Comparison of ENCODE assay signal across 7 cellular contexts in genomic region chr5:180649297-180650039, GRCh38. TPM values are rescaled to one million over a fixed set of nuclear protein-coding genes. Genes with fewer than 3 reads are reported as not detected.
DNase-seq lines count a peak whose midpoint lies in the region; ATAC-seq, FAIRE-seq and TF ChIP-seq lines count a peak whose summit lies in the region.

Gene FLT4 (minus strand): TSS chr5:180649600. CDS start chr5:180649545, 55 bp downstream.

- no peak for TF ChIP-seq CTCF in HFFc6 (IDR thresholded peaks at IDR 0.05)

- FAIRE-seq in RCC 7860 (lab: Jason Lieb, UNC), result no peak

- peaks cover 16% of the 10 kb centered on the region for H3K27me3 Mint-ChIP-seq in HFFc6 (ENCODE audit: insufficient read depth)
- peaks cover 14% of the 10 kb centered on the region for H3K27me3 Mint-ChIP-seq in activated naive CD8-positive, alpha-beta T cell treated with anti-CD3 and anti-CD28 coated beads for 36 hours
- peaks cover 74% of the 10 kb centered on the region for H3K27me3 Mint-ChIP-seq in stimulated activated memory B cell treated with anti-CD40 and anti-IgM and Interleukin-4, amounts not matched to agents 10 μg/mL and 1 μg/mL and 100 μg/mL, for 72 hours

- peaks cover 12% of the 10 kb centered on the region; the same call in 1 of the 2 replicates for H3K9me3 Mint-ChIP-seq in HFFc6
- H3K9me3 Mint-ChIP-seq in activated naive CD8-positive, alpha-beta T cell treated with anti-CD3 and anti-CD28 coated beads for 36 hours, result no peaks in the 10 kb centered on the region
- no peaks in the 10 kb centered on the region for H3K9me3 Mint-ChIP-seq in stimulated activated memory B cell treated with anti-CD40 and anti-IgM and Interleukin-4, amounts not matched to agents 10 μg/mL and 1 μg/mL and 100 μg/mL, for 72 hours

- ATAC-seq in stimulated activated memory B cell treated with anti-CD40 and anti-IgM and Interleukin-4, amounts not matched to agents 10 μg/mL and 1 μg/mL and 100 μg/mL, for 72 hours, result no peak

- no peak within 1 kb of the TSS for H3K27ac Mint-ChIP-seq in HFFc6
- H3K27ac Mint-ChIP-seq in activated naive CD8-positive, alpha-beta T cell treated with anti-CD3 and anti-CD28 coated beads for 36 hours, result peak within 1 kb of the TSS; percentile 37
- H3K27ac Mint-ChIP-seq in stimulated activated memory B cell treated with anti-CD40 and anti-IgM and Interleukin-4, amounts not matched to agents 10 μg/mL and 1 μg/mL and 100 μg/mL, for 72 hours, result no peak within 1 kb of the TSS

- H3K4me1 Mint-ChIP-seq in HFFc6 (ENCODE audit: low read depth), result peaks cover 8% of the 10 kb centered on the region; the same call in 1 of the 2 replicates
- H3K4me1 Mint-ChIP-seq in activated naive CD8-positive, alpha-beta T cell treated with anti-CD3 and anti-CD28 coated beads for 36 hours, result peaks cover 12% of the 10 kb centered on the region
- H3K4me1 Mint-ChIP-seq in stimulated activated memory B cell treated with anti-CD40 and anti-IgM and Interleukin-4, amounts not matched to agents 10 μg/mL and 1 μg/mL and 100 μg/mL, for 72 hours, result peaks cover 10% of the 10 kb centered on the region

- H3K36me3 Mint-ChIP-seq in HFFc6 (ENCODE audit: low read depth), result no peaks in the 10 kb centered on the region; the same call in 1 of the 2 replicates
- no peaks in the 10 kb centered on the region for H3K36me3 Mint-ChIP-seq in activated naive CD8-positive, alpha-beta T cell treated with anti-CD3 and anti-CD28 coated beads for 36 hours
- no peaks in the 10 kb centered on the region for H3K36me3 Mint-ChIP-seq in stimulated activated memory B cell treated with anti-CD40 and anti-IgM and Interleukin-4, amounts not matched to agents 10 μg/mL and 1 μg/mL and 100 μg/mL, for 72 hours

- peak within 1 kb of the TSS; percentile 56 for H3K4me3 Mint-ChIP-seq in HFFc6
- peak within 1 kb of the TSS; percentile 79 for H3K4me3 Mint-ChIP-seq in activated naive CD8-positive, alpha-beta T cell treated with anti-CD3 and anti-CD28 coated beads for 36 hours
- peak within 1 kb of the TSS; percentile 59 for H3K4me3 Mint-ChIP-seq in stimulated activated memory B cell treated with anti-CD40 and anti-IgM and Interleukin-4, amounts not matched to agents 10 μg/mL and 1 μg/mL and 100 μg/mL, for 72 hours

- DNase-seq in HFFc6 (no peak), NCI-H82 treated with DMSO at 0.1 percent for 48 hours (lab: John Stamatoyannopoulos, UW; ENCODE audit: unreplicated experiment) (no peak), RCC 7860 (ENCODE audit: low spot score) (no peak), NCI-H226 (no peak)
- DNase-seq in activated naive CD8-positive, alpha-beta T cell treated with anti-CD3 and anti-CD28 coated beads for 36 hours, result peak; percentile 21

- H3K4me3 ChIP-seq in iPS-11a (ENCODE audit: low read depth, low read length), result peak within 1 kb of the TSS; percentile 51

RNA-seq across cellular contexts. Expression of gene FLT4, which starts in this region (rescaled TPM):
- total RNA-seq in HFFc6 (2021; fragmentation: NEBNext Ultra II Directional; extraction: Animal tissue kit (Norgen Biotek cat#: 25700)), result not detected
- total RNA-seq in activated naive CD8-positive, alpha-beta T cell treated with anti-CD3 and anti-CD28 coated beads for 36 hours, result 1 to 10 TPM; 5.2 to 6.0 TPM

Comparison
In these comparisons a context has a peak if more than half of its experiments do, and no peak if none do; other contexts are left out.
1. RNA of gene FLT4 (total RNA-seq): 5.2 to 6.0 TPM in activated naive CD8-positive, alpha-beta T cell treated with anti-CD3 and anti-CD28 coated beads for 36 hours; not detected in HFFc6; every median in the first group is over 4 times any median in the second.
2. Peak in every context shown above with its lines, with median percentiles within 50 percentile points of each other: H3K4me3 Mint-ChIP-seq.